Comparison of ENCODE assay signal across 10 cellular contexts in genomic region chr5:10567181-10567591, GRCh38. TPM values are rescaled to one million over a fixed set of nuclear protein-coding genes. Genes with fewer than 3 reads are reported as not detected.
A peak's percentile ranks its signal among the peaks of the same experiment; 100 is the strongest.
DNase-seq lines count a peak whose midpoint lies in the region; ATAC-seq and TF ChIP-seq lines count a peak whose summit lies in the region.
"Had no signal": no experiment of that assay in that cellular context is flagged by ENCODE, and none has a peak within 500 bp of the region (broad histone marks: within the 10 kb centered on the region; RNA-seq: fewer than 3 reads in every experiment).

No MANE protein-coding gene starts in this region.

- POLR2A ChIA-PET in AG04449 (lab: Yijun Ruan, JAX): interaction anchor here (1.0 to 1.3 kb wide), 2 partner anchors 9 to 16 kb away, joined by 3 to 4 read pairs; no protein-coding TSS in a partner anchor
- POLR2A ChIA-PET in activated CD4-positive, alpha-beta memory T cell treated with anti-CD3 and anti-CD28 coated beads for 36 hours (lab: Charles Lee): interaction anchor here (1.3 kb wide), 1 partner anchor 68 kb away, joined by 3 read pairs; no protein-coding TSS in a partner anchor

- peaks cover 21% of the 10 kb centered on the region for H3K4me1 Mint-ChIP-seq in activated CD4-positive, alpha-beta memory T cell treated with anti-CD3 and anti-CD28 coated beads for 36 hours (ENCODE audit: low read depth)
- H3K4me1 Mint-ChIP-seq in natural killer cell: peaks cover 15 to 26% of the 10 kb centered on the region in 2 donors

- H3K27me3 Mint-ChIP-seq in activated CD4-positive, alpha-beta memory T cell treated with anti-CD3 and anti-CD28 coated beads for 36 hours: peaks cover 2% of the 10 kb centered on the region
- peaks cover 0 to 2% of the 10 kb centered on the region in 2 donors for H3K27me3 Mint-ChIP-seq in natural killer cell (ENCODE audit: low read depth in 2 of 2)

- CTCF ChIA-PET in AG04449 (lab: Yijun Ruan, JAX): interaction anchor here (0.9 to 2.5 kb wide), 7 partner anchors 7 to 116 kb away, joined by 3 to 9 read pairs (median 5); no protein-coding TSS in a partner anchor
- CTCF ChIA-PET in activated CD4-positive, alpha-beta memory T cell treated with anti-CD3 and anti-CD28 coated beads for 36 hours (lab: Charles Lee): interaction anchor here (0.8 to 1.0 kb wide), 2 partner anchors 25 to 61 kb away, joined by 3 to 4 read pairs; no protein-coding TSS in a partner anchor

- H3K27ac Mint-ChIP-seq in activated CD4-positive, alpha-beta memory T cell treated with anti-CD3 and anti-CD28 coated beads for 36 hours: no peak overlapping the region
- H3K27ac Mint-ChIP-seq in natural killer cell: peak overlapping the region in 1 of 2 donors; percentile 65

- H3K36me3 Mint-ChIP-seq in activated CD4-positive, alpha-beta memory T cell treated with anti-CD3 and anti-CD28 coated beads for 36 hours: no peaks in the 10 kb centered on the region
- no peaks in the 10 kb centered on the region for H3K36me3 Mint-ChIP-seq in natural killer cell

- DNase-seq in AG04449 (ENCODE audit: low read depth, low spot score) (no peak), GM12864 (ENCODE audit: low read depth) (no peak), natural killer cell (no peak), COLO668 (lab: John Stamatoyannopoulos, UW; ENCODE audit: unreplicated experiment) (no peak), GOT3 (lab: John Stamatoyannopoulos, UW) (no peak)
- peak; percentile 46 for DNase-seq in activated CD4-positive, alpha-beta memory T cell treated with anti-CD3 and anti-CD28 coated beads for 36 hours
- no peak for DNase-seq in stimulated activated CD4-positive, alpha-beta T cell treated with anti-CD3 and anti-CD28 coated beads, Interleukin-12 subunit alpha, Interleukin-12 subunit beta, amount 100 ng/mL, for 4 hours
- DNase-seq: activated naive CD4-positive, alpha-beta T cell; NCI-H187 treated with DMSO at 0.1 percent for 48 hours had no signal

- H3K9me3 Mint-ChIP-seq in activated CD4-positive, alpha-beta memory T cell treated with anti-CD3 and anti-CD28 coated beads for 36 hours: no peaks in the 10 kb centered on the region
- H3K9me3 Mint-ChIP-seq in natural killer cell: no peaks in the 10 kb centered on the region

- intact Hi-C loops in activated CD4-positive, alpha-beta memory T cell treated with anti-CD3 and anti-CD28 coated beads for 36 hours (cut with micrococcal nuclease): loop anchor here (10.0 kb wide), 1 partner anchor 122 kb away; the partner anchor contains the start of gene ROPN1L
- intact Hi-C loops in natural killer cell (cut with micrococcal nuclease): loop anchor here (5.0 kb wide), 1 partner anchor 55 kb away; no protein-coding TSS in a partner anchor

- ATAC-seq in natural killer cell (no peak), HG02678 (IDR thresholded peaks at IDR 0.05; ENCODE audit: unreplicated experiment) (no peak)

- TF ChIP-seq CTCF in AG04449 (IDR thresholded peaks at IDR 0.05; ENCODE audit: insufficient read depth, low read length, missing control alignments) (no peak), GM12864 (IDR thresholded peaks at IDR 0.05; ENCODE audit: low read depth, low read length, missing control alignments) (no peak), natural killer cell (IDR thresholded peaks at IDR 0.05) (no peak)

- peak overlapping the region; percentile 42 for H3K4me3 Mint-ChIP-seq in activated CD4-positive, alpha-beta memory T cell treated with anti-CD3 and anti-CD28 coated beads for 36 hours
- H3K4me3 Mint-ChIP-seq in natural killer cell: peak overlapping the region; percentile 69

- peak overlapping the region; percentile 93 for H3K4me3 ChIP-seq in AG04449 (ENCODE audit: low read depth, low read length)
- H3K4me3 ChIP-seq in GM12864 (ENCODE audit: low read depth, low read length): peak overlapping the region; percentile 91

RNA-seq across cellular contexts. Expression of gene ANKRD33B, which starts 3.3 kb away (rescaled TPM):
- 1 to 10 TPM; 9.9 to 10.0 TPM for total RNA-seq in activated CD4-positive, alpha-beta memory T cell treated with anti-CD3 and anti-CD28 coated beads for 36 hours
- 1 to 10 TPM; 2.4 to 4.3 (median 3.9) TPM for total RNA-seq in natural killer cell
